ENCODE assay signal across 8 cellular contexts in the genomic region with DNA sequence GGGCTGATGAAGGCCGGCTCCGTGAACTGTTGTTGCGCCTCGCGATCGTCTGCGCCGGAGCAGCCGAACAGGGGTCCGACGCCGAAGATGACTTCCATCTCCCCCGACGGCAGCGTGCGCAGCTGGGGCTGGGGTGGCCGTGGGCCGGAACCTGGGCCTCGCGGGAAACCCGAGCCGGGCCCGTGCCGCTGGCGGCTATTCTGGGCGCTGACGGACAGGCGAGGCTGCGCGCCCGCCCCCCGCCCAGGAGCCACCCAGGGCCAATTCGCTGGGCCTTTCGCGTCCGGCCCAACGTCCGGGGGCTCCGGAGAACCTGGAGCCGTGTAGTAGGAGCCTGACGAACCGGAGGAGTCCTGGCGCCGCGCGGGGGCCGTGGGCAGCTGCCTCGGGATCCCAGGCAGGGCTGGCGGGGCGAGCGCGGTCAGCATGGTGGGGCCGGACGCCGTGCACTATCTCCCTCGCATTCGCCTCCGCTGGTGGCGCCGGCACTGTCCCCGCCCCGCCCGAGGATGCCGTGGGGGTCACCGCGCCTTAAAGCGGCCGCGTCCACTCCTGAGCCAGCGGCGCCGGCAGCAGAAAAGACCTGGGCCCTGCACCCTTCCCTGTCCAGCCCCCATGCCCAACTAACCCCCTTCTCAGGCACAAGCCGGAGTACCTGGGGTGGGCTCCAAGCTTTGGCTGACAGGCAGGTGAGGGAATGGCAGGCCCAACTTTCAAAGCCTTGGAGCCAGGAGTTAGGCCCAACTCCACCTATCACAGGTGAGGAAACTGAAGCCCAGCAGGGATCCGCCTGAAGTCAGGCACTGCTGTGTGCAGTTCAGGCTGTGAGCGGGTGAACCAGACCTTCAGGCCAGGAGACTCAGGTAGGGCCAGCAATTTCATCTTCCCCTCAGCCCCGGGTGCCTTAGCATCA. TPM values are rescaled to one million over a fixed set of nuclear protein-coding genes. Genes with fewer than 3 reads are reported as not detected.
DNase-seq lines count a peak whose midpoint lies in the region; FAIRE-seq and TF ChIP-seq lines count a peak whose summit lies in the region.

Gene PROB1 (minus strand): TSS at position 451 of the 913 bp plus-strand sequence. CDS start 23 bp downstream, at position 428.

- H3K9ac ChIP-seq in adipocyte (ENCODE audit: low read length) (peak within 1 kb of the TSS; percentile 46), iPS-15b (ENCODE audit: low read depth, low read length) (peak within 1 kb of the TSS; percentile 70)

- TF ChIP-seq CTCF in GM10248 (IDR thresholded peaks at IDR 0.05; ENCODE audit: control extremely low read depth, extremely low read depth, low read depth, missing control alignments), result no peak

- H3K27me3 ChIP-seq in H7 (ENCODE audit: control insufficient read depth, insufficient read depth, low read length) (peaks cover 31% of the 10 kb centered on the region), adipocyte (replicated peaks; ENCODE audit: control insufficient read depth, insufficient read depth, low read length) (peaks cover 12% of the 10 kb centered on the region), iPS-15b (ENCODE audit: control insufficient read depth, insufficient read depth, low read length) (peaks cover 24% of the 10 kb centered on the region), small intestine (ENCODE audit: control insufficient read depth in 2 of 2, insufficient read depth in 2 of 2, low read length in 2 of 2) (no peaks in the 10 kb centered on the region)

- CTCF ChIA-PET in GM10248 (lab: Yijun Ruan, JAX), result interaction anchor here (0.9 to 3.3 kb wide), 10 partner anchors 9 to 144 kb away, joined by 3 to 11 read pairs (median 6); partner anchors contain the start of gene SPATA24

- 44 to 50% (median 50%) methylated on average over 53 to 76 of the region's 76 CpGs for WGBS in small intestine, 3 donors

- H3K4me3 ChIP-seq in H7 (ENCODE audit: insufficient read depth, low read depth, low read length), result peak within 1 kb of the TSS; percentile 65
- peak within 1 kb of the TSS; percentile 71 for H3K4me3 ChIP-seq in adipocyte (ENCODE audit: low read length)
- peak within 1 kb of the TSS; percentile 72 for H3K4me3 ChIP-seq in iPS-15b (ENCODE audit: low read depth, low read length)
- H3K4me3 ChIP-seq in small intestine (ENCODE audit: low read depth in 1 of 2, low read length in 2 of 2), result peak within 1 kb of the TSS; percentile 47 to 64

- peak; percentile 81 for DNase-seq in H7
- DNase-seq in adipocyte (ENCODE audit: low read depth), result no peak
- no peak for DNase-seq in small intestine
- no peak for DNase-seq in GM10248 (ENCODE audit: extremely low spot score)
- no peak for DNase-seq in SHP77 (lab: John Stamatoyannopoulos, UW)
- no peak for DNase-seq in SK-N-DZ (ENCODE audit: low spot score)
- DNase-seq in frontal cortex (ENCODE audit: low spot score in 2 of 2), result no peak

- H3K4me1 ChIP-seq in adipocyte (ENCODE audit: control insufficient read depth, insufficient read depth, low read length) (peaks cover 10% of the 10 kb centered on the region), iPS-15b (ENCODE audit: control insufficient read depth, insufficient read depth, low read length) (peaks cover 5% of the 10 kb centered on the region), small intestine (ENCODE audit: control insufficient read depth in 2 of 2, insufficient read depth in 1 of 2, low read depth in 1 of 2, low read length in 1 of 2) (peaks cover 0 to 3% of the 10 kb centered on the region in 2 donors)

- POLR2A ChIA-PET in GM10248 (lab: Yijun Ruan, JAX), result interaction anchor here (1.2 kb wide), 1 partner anchor 53 kb away, joined by 3 read pairs; the partner anchor contains the start of gene PAIP2

- no peaks in the 10 kb centered on the region for H3K9me3 ChIP-seq in adipocyte (ENCODE audit: control insufficient read depth, low read length)
- H3K9me3 ChIP-seq in iPS-15b (ENCODE audit: control insufficient read depth, insufficient read depth, low read length), result no peaks in the 10 kb centered on the region
- H3K9me3 ChIP-seq in small intestine (ENCODE audit: control insufficient read depth, low read depth), result no peaks in the 10 kb centered on the region

- peaks cover 2% of the 10 kb centered on the region; the same call in 1 of the 2 replicates for H3K36me3 ChIP-seq in H7 (replicated peaks; ENCODE audit: control insufficient read depth, insufficient read depth, low read length)
- no peaks in the 10 kb centered on the region for H3K36me3 ChIP-seq in adipocyte (ENCODE audit: control insufficient read depth, insufficient read depth, low read length, severe bottlenecking)
- H3K36me3 ChIP-seq in iPS-15b (ENCODE audit: control insufficient read depth, insufficient read depth, low read length), result no peaks in the 10 kb centered on the region
- H3K36me3 ChIP-seq in small intestine (ENCODE audit: control insufficient read depth in 2 of 2, insufficient read depth in 2 of 2, low read length in 2 of 2), result no peaks in the 10 kb centered on the region

- peak within 1 kb of the TSS in 1 of 2 donors; percentile 33 for H3K27ac ChIP-seq in small intestine (ENCODE audit: low read depth in 1 of 2, low read length in 1 of 2)

- FAIRE-seq in small intestine (lab: Jason Lieb, UNC) (no peak), frontal cortex (lab: Jason Lieb, UNC) (no peak)

RNA-seq across cellular contexts. Expression of gene PROB1, which starts in this region (rescaled TPM):
- 1.4 and 1.7 TPM in 2 replicates for total RNA-seq in H7 (2014; rRNA removed; shearing (Covaris generic))
- polyA plus RNA-seq in small intestine, result 1 to 10 TPM in 1 of 3 donors, under 1 TPM in 2; 0.45 to 1.0 (median 0.54) TPM
- polyA plus RNA-seq in SK-N-DZ (2014; cell fraction: cytosol; rRNA removed), result 0.38 and 1.1 TPM in 2 replicates
- polyA plus RNA-seq in SK-N-DZ (2014; cell fraction: nucleus; rRNA removed), result 0.34 and 0.66 TPM in 2 replicates
- under 0.01 TPM for total RNA-seq in frontal cortex
